11 cellular contexts compared by ENCODE assay signal in genomic region chr14:68042591-68043210, GRCh38.
DNase-seq lines count a peak whose midpoint lies in the region; FAIRE-seq and TF ChIP-seq lines count a peak whose summit lies in the region.
"Had no signal": no experiment of that assay in that cellular context is flagged by ENCODE, and none has a peak within 500 bp of the region (broad histone marks: within the 10 kb centered on the region; RNA-seq: fewer than 3 reads in every experiment).

No MANE protein-coding gene starts in this region.

- H3K4me3 ChIP-seq in Karpas-422 (ENCODE audit: low read length), result no peak overlapping the region

- H4K20me1 ChIP-seq in Karpas-422 (ENCODE audit: insufficient read depth, low read depth, low read length), result peaks cover 41% of the 10 kb centered on the region

- H3K9me2 ChIP-seq in Karpas-422 (replicated peaks; ENCODE audit: insufficient read depth, low read length), result no peaks in the 10 kb centered on the region

- H3K4me3 Mint-ChIP-seq in progenitor cell of endocrine pancreas (ENCODE audit: low read depth), result no peak overlapping the region
- H3K4me3 Mint-ChIP-seq: memory B cell had no signal

- no peaks in the 10 kb centered on the region for H3K4me1 ChIP-seq in Karpas-422 (ENCODE audit: low read length)

- no peak overlapping the region for H2AFZ ChIP-seq in Karpas-422 (ENCODE audit: low read length)

- H3K36me3 Mint-ChIP-seq in progenitor cell of endocrine pancreas (ENCODE audit: insufficient read depth), result no peaks in the 10 kb centered on the region

- H3K4me1 Mint-ChIP-seq in progenitor cell of endocrine pancreas (ENCODE audit: low read depth), result peaks cover 38% of the 10 kb centered on the region

- no peaks in the 10 kb centered on the region for H3K9me3 Mint-ChIP-seq in progenitor cell of endocrine pancreas (ENCODE audit: low read depth)
- H3K9me3 Mint-ChIP-seq: memory B cell had no signal

- no peak overlapping the region for H3K4me2 ChIP-seq in Karpas-422 (ENCODE audit: low read depth, low read length, poor library complexity, severe bottlenecking)

- no peaks in the 10 kb centered on the region for H3K9me3 ChIP-seq in Karpas-422 (ENCODE audit: low read length)

- no peaks in the 10 kb centered on the region for H3K27me3 Mint-ChIP-seq in progenitor cell of endocrine pancreas
- H3K27me3 Mint-ChIP-seq: memory B cell had no signal

- no peaks in the 10 kb centered on the region for H3K27me3 ChIP-seq in Karpas-422 (ENCODE audit: low read length)

- H3K27ac Mint-ChIP-seq in progenitor cell of endocrine pancreas, result peak overlapping the region; percentile 47
- H3K27ac Mint-ChIP-seq: memory B cell had no signal

- H3K79me2 ChIP-seq in Karpas-422 (ENCODE audit: low read length), result no peaks in the 10 kb centered on the region

- DNase-seq in EL (peak; percentile 7), NCI-H2227 treated with DMSO at 0.1 percent for 48 hours (lab: John Stamatoyannopoulos, UW) (peak; percentile 86), progenitor cell of endocrine pancreas (ENCODE audit: low spot score, unreplicated experiment) (no peak), Karpas-422 (no peak), GM12891 (ENCODE audit: insufficient read length, low spot score) (no peak), UCSD-AML1 (lab: John Stamatoyannopoulos, UW; ENCODE audit: unreplicated experiment) (no peak), SKM-1 treated with dmso at 0.1 percent for 144 hours (lab: John Stamatoyannopoulos, UW; ENCODE audit: unreplicated experiment) (no peak)
- DNase-seq: NCI-H2171 had no signal

- no peak for TF ChIP-seq CTCF in progenitor cell of endocrine pancreas (IDR thresholded peaks at IDR 0.05; ENCODE audit: unreplicated experiment)

- FAIRE-seq in endometrium (lab: Jason Lieb, UNC), result peak; percentile 79
- no peak for FAIRE-seq in GM12891 (lab: Jason Lieb, UNC)

- no peak overlapping the region for H3K27ac ChIP-seq in Karpas-422 (ENCODE audit: low read length)
- H3K27ac ChIP-seq: C4-2B had no signal

- no peaks in the 10 kb centered on the region for H3K36me3 ChIP-seq in Karpas-422 (ENCODE audit: insufficient read depth, low read length)

- TF ChIP-seq POLR2A in GM12891 (IDR thresholded peaks at IDR 0.05; ENCODE audit: low read depth, low read length), result no peak

- H3K9ac ChIP-seq in Karpas-422 (ENCODE audit: low read length), result no peak overlapping the region

TF ChIP-seq in GM12891, 5 proteins besides CTCF, POLR2A, EP300 and RAD21:
- TF ChIP-seq POU2F2 (IDR thresholded peaks at IDR 0.05; ENCODE audit: low read depth, low read length) (no peak), POLR2AphosphoS5 (IDR thresholded peaks at IDR 0.05; ENCODE audit: low read depth, low read length) (no peak), TAF1 (IDR thresholded peaks at IDR 0.05; ENCODE audit: low read depth, low read length) (no peak), SPI1 (IDR thresholded peaks at IDR 0.05; ENCODE audit: low read depth, low read length) (no peak), PAX5 (IDR thresholded peaks at IDR 0.05; ENCODE audit: insufficient read depth, low read length, severe bottlenecking) (no peak)

Comparison
In these comparisons a context has a peak if more than half of its experiments do, and no peak if none do; other contexts are left out.
1. DNase-seq: peak in EL (single experiment) and NCI-H2227 treated with DMSO at 0.1 percent for 48 hours (single experiment); none in progenitor cell of endocrine pancreas (single experiment), Karpas-422 (single experiment), GM12891 (single experiment), UCSD-AML1 (single experiment) and SKM-1 treated with dmso at 0.1 percent for 144 hours (single experiment).